35 cellular contexts compared by ENCODE assay signal in the genomic region with DNA sequence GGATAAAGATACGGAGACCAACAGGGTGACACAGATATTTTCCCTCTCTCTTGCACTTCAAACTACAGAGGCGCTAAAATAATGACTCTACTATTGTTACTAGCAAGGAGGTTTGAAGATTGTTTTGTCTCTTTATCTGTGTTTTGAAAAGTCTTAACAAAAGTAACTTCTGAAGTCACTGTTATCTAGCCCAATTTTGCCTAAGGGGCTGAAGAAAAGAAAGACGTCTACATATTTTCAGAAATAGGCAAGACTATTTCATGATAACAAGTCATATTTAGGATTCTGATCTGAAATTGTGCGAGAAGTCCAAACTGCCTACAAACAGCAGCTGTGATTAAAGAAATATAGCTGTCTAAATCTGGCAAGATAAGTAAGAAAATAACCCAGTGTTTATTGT.
"Had no signal": no experiment of that assay in that cellular context is flagged by ENCODE, and none has a peak within 500 bp of the region (broad histone marks: within the 10 kb centered on the region; RNA-seq: fewer than 3 reads in every experiment).

No MANE protein-coding gene starts in this region.

- H3K4me3 ChIP-seq: adrenal gland, body of pancreas, breast epithelium had no signal

- DNase-seq: activated B cell treated with CpG ODN at 0.5 μM for 24 hours; activated CD4-positive, alpha-beta memory T cell treated with anti-CD3 and anti-CD28 coated beads for 36 hours; activated CD4-positive, alpha-beta T cell treated with anti-CD3 and anti-CD28 coated beads for 4 hours; activated CD4-positive, alpha-beta T cell treated with anti-CD3 and anti-CD28 coated beads, Interleukin-2, amount 10 ng/mL, durations not matched to agents 24 days and 14 days; activated CD4-positive, alpha-beta T cell treated with anti-CD3 and anti-CD28 coated beads, Interleukin-2, amount 50 U/mL, for 1 hour; activated CD4-positive, alpha-beta T cell treated with anti-CD3 and anti-CD28 coated beads, Interleukin-2, amount 50 U/mL, for 4 hours; activated CD4-positive, CD25-positive, alpha-beta regulatory T cell treated with anti-CD3 and anti-CD28 coated beads, Interleukin-2, amount 50 U/mL, for 72 hours; activated CD8-positive, alpha-beta memory T cell treated with anti-CD3 and anti-CD28 coated beads, Interleukin-2, amount 50 U/mL, for 4 hours; activated CD8-positive, alpha-beta T cell treated with anti-CD3 and anti-CD28 coated beads for 36 hours; activated effector memory CD4-positive, alpha-beta T cell treated with anti-CD3 and anti-CD28 coated beads, Interleukin-2, amount 50 U/mL, for 16 hours; activated gamma-delta T cell treated with Interleukin-2 at 50 U/mL for 16 hours; activated naive CD4-positive, alpha-beta T cell; activated naive CD4-positive, alpha-beta T cell treated with anti-CD3 and anti-CD28 coated beads for 36 hours; activated naive CD4-positive, alpha-beta T cell treated with anti-CD3 and anti-CD28 coated beads, Interleukin-2, amount 50 U/mL, for 16 hours; activated naive CD8-positive, alpha-beta T cell treated with anti-CD3 and anti-CD28 coated beads for 36 hours; activated T-cell treated with anti-CD3 and anti-CD28 coated beads for 4 hours; activated T-cell treated with anti-CD3 and anti-CD28 coated beads, Interleukin-2, amount 50 U/mL, for 1 hour; activated T-cell treated with anti-CD3 and anti-CD28 coated beads, Interleukin-2, amount 50 U/mL, for 4 hours; activated T-cell treated with anti-CD3 and anti-CD28 coated beads, Interleukin-2, amount 50 U/mL, for 72 hours; adrenal gland; amniotic stem cell; aorta; body of pancreas; brain microvascular endothelial cell; central memory CD4-positive, alpha-beta T cell; T-helper 1 cell; T-helper 2 cell; T-helper 9 cell had no signal

- H3K36me3 ChIP-seq: adrenal gland, brain microvascular endothelial cell, breast epithelium had no signal

- H3K27me3 ChIP-seq: adrenal gland, body of pancreas, brain microvascular endothelial cell, breast epithelium had no signal

- ATAC-seq: activated CD8-positive, alpha-beta T cell treated with anti-CD3 and anti-CD28 coated beads for 36 hours; activated naive CD4-positive, alpha-beta T cell treated with anti-CD3 and anti-CD28 coated beads, Interleukin-2, amount 50 U/mL, for 72 hours; activated T-cell treated with anti-CD3 and anti-CD28 coated beads, Interleukin-2, amount 50 U/mL, for 4 hours; activated T-cell treated with anti-CD3 and anti-CD28 coated beads, Interleukin-2, amount 50 U/mL, for 72 hours; activated T-helper 17 cell treated with anti-CD3 and anti-CD28 coated beads, Interleukin-2, amount 50 U/mL, for 72 hours; body of pancreas had no signal

- H3K4me1 ChIP-seq: adrenal gland, body of pancreas, breast epithelium had no signal

- H3K27me3 Mint-ChIP-seq: activated CD8-positive, alpha-beta T cell treated with anti-CD3 and anti-CD28 coated beads for 36 hours; activated naive CD8-positive, alpha-beta T cell treated with anti-CD3 and anti-CD28 coated beads for 36 hours; activated T-helper 17 cell treated with anti-CD3 and anti-CD28 coated beads, Interleukin-2, amount 50 U/mL, for 72 hours had no signal

- H3K36me3 Mint-ChIP-seq: activated CD4-positive, alpha-beta memory T cell treated with anti-CD3 and anti-CD28 coated beads for 36 hours; activated naive CD4-positive, alpha-beta T cell treated with anti-CD3 and anti-CD28 coated beads, Interleukin-2, amount 50 U/mL, for 72 hours; activated naive CD8-positive, alpha-beta T cell treated with anti-CD3 and anti-CD28 coated beads for 36 hours had no signal

- H3K9me3 ChIP-seq: adrenal gland, body of pancreas, breast epithelium had no signal

- H3K4me1 Mint-ChIP-seq: activated B cell treated with CpG ODN at 0.5 μM for 24 hours; activated CD4-positive, alpha-beta T cell treated with anti-CD3 and anti-CD28 coated beads, Interleukin-2, amount 10 ng/mL, durations not matched to agents 24 days and 14 days; activated naive CD8-positive, alpha-beta T cell treated with anti-CD3 and anti-CD28 coated beads for 36 hours; activated T-helper 17 cell treated with anti-CD3 and anti-CD28 coated beads, Interleukin-2, amount 50 U/mL, for 72 hours had no signal

- H3K9me3 Mint-ChIP-seq: activated B cell treated with CpG ODN at 0.5 μM for 24 hours; activated CD4-positive, alpha-beta memory T cell treated with anti-CD3 and anti-CD28 coated beads for 36 hours; activated CD8-positive, alpha-beta T cell treated with anti-CD3 and anti-CD28 coated beads for 36 hours; activated naive CD4-positive, alpha-beta T cell treated with anti-CD3 and anti-CD28 coated beads for 36 hours; activated naive CD4-positive, alpha-beta T cell treated with anti-CD3 and anti-CD28 coated beads, Interleukin-2, amount 50 U/mL, for 72 hours; activated naive CD8-positive, alpha-beta T cell treated with anti-CD3 and anti-CD28 coated beads for 36 hours; activated T-cell treated with anti-CD3 and anti-CD28 coated beads, Interleukin-2, amount 50 U/mL, for 4 hours; activated T-helper 1 cell treated with anti-CD3 and anti-CD28 coated beads, Interleukin-12 subunit alpha, Interleukin-12 subunit beta, Interleukin-2, Interleukin-4 antibody, amounts not matched to agents 30 ng/mL and 10 ng/mL and 1 ng/mL, durations not matched to agents 14 hours and 24 hours and 36 hours; activated T-helper 17 cell treated with anti-CD3 and anti-CD28 coated beads, Interleukin-2, amount 50 U/mL, for 72 hours; T-helper 1 cell treated with Interleukin-12 subunit alpha and Interleukin-12 subunit beta and Interleukin-4 antibody, amounts not matched to agents 30 μg/mL and 1 μg/mL, for 36 hours; T-helper 2 cell treated with Interferon-gamma antibody and Interleukin-4, amounts not matched to agents 5 μg/mL and 100 μg/mL, for 36 hours had no signal

- H3K27ac Mint-ChIP-seq: activated B cell treated with CpG ODN at 0.5 μM for 24 hours; activated CD4-positive, alpha-beta memory T cell treated with anti-CD3 and anti-CD28 coated beads for 36 hours; activated CD4-positive, alpha-beta T cell treated with anti-CD3 and anti-CD28 coated beads, Interleukin-2, amount 10 ng/mL, durations not matched to agents 24 days and 14 days; activated CD8-positive, alpha-beta T cell treated with anti-CD3 and anti-CD28 coated beads for 36 hours; activated naive CD4-positive, alpha-beta T cell treated with anti-CD3 and anti-CD28 coated beads for 36 hours; activated naive CD4-positive, alpha-beta T cell treated with anti-CD3 and anti-CD28 coated beads, Interleukin-2, amount 50 U/mL, for 72 hours; activated naive CD8-positive, alpha-beta T cell treated with anti-CD3 and anti-CD28 coated beads for 36 hours; activated T-cell treated with anti-CD3 and anti-CD28 coated beads, Interleukin-2, amount 50 U/mL, for 72 hours; activated T-helper 1 cell treated with anti-CD3 and anti-CD28 coated beads, Interleukin-12 subunit alpha, Interleukin-12 subunit beta, Interleukin-2, Interleukin-4 antibody, amounts not matched to agents 30 ng/mL and 10 ng/mL and 1 ng/mL, durations not matched to agents 14 hours and 24 hours and 36 hours; activated T-helper 17 cell treated with anti-CD3 and anti-CD28 coated beads, Interleukin-2, amount 50 U/mL, for 72 hours; T-helper 1 cell treated with Interleukin-12 subunit alpha and Interleukin-12 subunit beta and Interleukin-4 antibody, amounts not matched to agents 30 μg/mL and 1 μg/mL, for 36 hours; T-helper 2 cell treated with Interferon-gamma antibody and Interleukin-4, amounts not matched to agents 5 μg/mL and 100 μg/mL, for 36 hours had no signal

- H3K27ac ChIP-seq: adrenal gland, body of pancreas, brain microvascular endothelial cell, breast epithelium, VCaP had no signal

- H3K4me3 Mint-ChIP-seq: activated B cell treated with CpG ODN at 0.5 μM for 24 hours; activated CD4-positive, alpha-beta memory T cell treated with anti-CD3 and anti-CD28 coated beads for 36 hours; activated CD4-positive, alpha-beta T cell treated with anti-CD3 and anti-CD28 coated beads, Interleukin-2, amount 10 ng/mL, durations not matched to agents 24 days and 14 days; activated CD8-positive, alpha-beta T cell treated with anti-CD3 and anti-CD28 coated beads for 36 hours; activated naive CD4-positive, alpha-beta T cell treated with anti-CD3 and anti-CD28 coated beads for 36 hours; activated naive CD8-positive, alpha-beta T cell treated with anti-CD3 and anti-CD28 coated beads for 36 hours; activated T-cell treated with anti-CD3 and anti-CD28 coated beads, Interleukin-2, amount 50 U/mL, for 4 hours; activated T-cell treated with anti-CD3 and anti-CD28 coated beads, Interleukin-2, amount 50 U/mL, for 72 hours; activated T-helper 1 cell treated with anti-CD3 and anti-CD28 coated beads, Interleukin-12 subunit alpha, Interleukin-12 subunit beta, Interleukin-2, Interleukin-4 antibody, amounts not matched to agents 30 ng/mL and 10 ng/mL and 1 ng/mL, durations not matched to agents 14 hours and 24 hours and 36 hours; activated T-helper 17 cell treated with anti-CD3 and anti-CD28 coated beads, Interleukin-2, amount 50 U/mL, for 72 hours; T-helper 1 cell treated with Interleukin-12 subunit alpha and Interleukin-12 subunit beta and Interleukin-4 antibody, amounts not matched to agents 30 μg/mL and 1 μg/mL, for 36 hours; T-helper 2 cell treated with Interferon-gamma antibody and Interleukin-4, amounts not matched to agents 5 μg/mL and 100 μg/mL, for 36 hours had no signal
